Comparison of ENCODE assay signal across 11 cellular contexts in the genomic region with DNA sequence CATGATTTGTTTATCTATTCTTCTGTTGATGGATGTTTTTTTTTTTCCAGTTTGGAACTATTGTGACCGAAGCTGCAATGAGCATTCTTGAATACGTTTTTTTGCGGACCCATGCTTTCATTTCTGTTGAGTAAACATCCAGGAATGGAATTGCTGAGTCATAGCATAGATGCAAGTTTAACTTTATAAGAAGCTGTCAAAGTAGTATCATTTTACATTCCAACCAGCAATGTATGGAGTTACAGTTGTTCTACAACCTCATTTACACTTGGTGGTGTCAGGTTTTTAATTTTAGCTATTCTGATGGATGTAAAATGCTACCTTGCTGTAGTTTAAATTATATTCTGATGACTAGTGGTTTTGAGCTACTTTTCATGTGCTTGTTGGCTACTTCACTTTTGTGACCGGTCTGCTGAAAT. TPM values are rescaled to one million over a fixed set of nuclear protein-coding genes. Genes with fewer than 3 reads are reported as not detected.
DNase-seq lines count a peak whose midpoint lies in the region; ATAC-seq and TF ChIP-seq lines count a peak whose summit lies in the region.
"Had no signal": no experiment of that assay in that cellular context is flagged by ENCODE, and none has a peak within 500 bp of the region (broad histone marks: within the 10 kb centered on the region; RNA-seq: fewer than 3 reads in every experiment).

No MANE protein-coding gene starts in this region.

- H3K9me2 ChIP-seq in GM23248 (ENCODE audit: insufficient read depth) = no peaks in the 10 kb centered on the region

- no peaks in the 10 kb centered on the region for H3K27me3 Mint-ChIP-seq in activated CD4-positive, alpha-beta T cell treated with anti-CD3 and anti-CD28 coated beads, Interleukin-2, amount 10 ng/mL, durations not matched to agents 7 days and 5 days
- peaks cover 1 to 5% of the 10 kb centered on the region in 2 donors for H3K27me3 Mint-ChIP-seq in T-cell

- CTCF ChIA-PET in activated CD4-positive, alpha-beta T cell treated with anti-CD3 and anti-CD28 coated beads, Interleukin-2, amount 10 ng/mL, durations not matched to agents 7 days and 5 days (lab: Charles Lee) = no interaction called here
- CTCF ChIA-PET in T-cell (lab: Charles Lee) = no interaction called here

- H3K36me3 ChIP-seq in GM23248 (ENCODE audit: low read depth) (0 out of 2 replicates have a peak, but pooled peaks cover 3% of the 10 kb centered on the region), esophagus squamous epithelium (peaks cover 0 to 6% (median 0%) of the 10 kb centered on the region in 3 donors)

- no peaks in the 10 kb centered on the region for H3K9me3 ChIP-seq in GM23248 (ENCODE audit: low read depth)
- no peaks in the 10 kb centered on the region for H3K9me3 ChIP-seq in esophagus squamous epithelium

- peak overlapping the region; percentile 77 for H3K27ac ChIP-seq in GM23248
- peak overlapping the region in 1 of 4 donors; percentile 23 for H3K27ac ChIP-seq in esophagus squamous epithelium
- H3K27ac ChIP-seq: SK-N-MC had no signal

- ATAC-seq in HG02938 (IDR thresholded peaks at IDR 0.05; ENCODE audit: unreplicated experiment) (no peak), T-cell (replicated peaks in 1 of 4) (no peak)

- intact Hi-C loops in esophagus squamous epithelium (cut with DNase I) = no loop called here

- H3K27me3 ChIP-seq in GM23248 (replicated peaks; ENCODE audit: insufficient read depth) (no peaks in the 10 kb centered on the region), esophagus squamous epithelium (no peaks in the 10 kb centered on the region)

- peak overlapping the region; percentile 62 for H2AFZ ChIP-seq in GM23248

- WGBS in GM23248 (ENCODE audit: low coverage in 1 of 2, low lambda C conversion rate in 2 of 2, missing lambda C conversion rate in 2 of 2), 2 experiments = 29% methylated on average over 4 of the region's 4 CpGs
- 22 to 24% methylated on average over 4 of the region's 4 CpGs for WGBS in esophagus squamous epithelium, 2 donors

- H3K4me3 ChIP-seq in GM23248 (peak overlapping the region; percentile 60), esophagus squamous epithelium (peak overlapping the region in 3 of 4 donors; percentile 17 to 45 (median 17)), retinal pigment epithelial cell (ENCODE audit: low read length) (no peak overlapping the region)
- H3K4me3 ChIP-seq: SK-N-MC had no signal

- peak; percentile 93 for DNase-seq in GM23248
- DNase-seq in RKO (ENCODE audit: low spot score) = peak; percentile 20
- DNase-seq in esophagus squamous epithelium (lab: John Stamatoyannopoulos, UW) = no peak
- DNase-seq in retinal pigment epithelial cell (ENCODE audit: low read depth) = peak; percentile 9
- no peak for DNase-seq in activated CD4-positive, alpha-beta T cell treated with anti-CD3 and anti-CD28 coated beads, Interleukin-2, amount 10 ng/mL, durations not matched to agents 7 days and 5 days
- no peak for DNase-seq in GOT3 (lab: John Stamatoyannopoulos, UW)
- no peak for DNase-seq in T-cell
- DNase-seq: NCI-H187 had no signal

- H3K79me2 ChIP-seq in GM23248 (ENCODE audit: insufficient read depth) = peaks cover 97% of the 10 kb centered on the region

- in situ Hi-C loops in GM23248 (cut with MboI) = no loop called here

- POLR2A ChIA-PET in activated CD4-positive, alpha-beta T cell treated with anti-CD3 and anti-CD28 coated beads, Interleukin-2, amount 10 ng/mL, durations not matched to agents 7 days and 5 days (lab: Charles Lee) = no interaction called here
- POLR2A ChIA-PET in T-cell (lab: Charles Lee) = no interaction called here

- H4K20me1 ChIP-seq in GM23248 (ENCODE audit: insufficient read depth) = no peaks in the 10 kb centered on the region

- H3K4me2 ChIP-seq in GM23248 (ENCODE audit: unreplicated experiment) = peak overlapping the region; percentile 72

- H3K9ac ChIP-seq in GM23248 = peak overlapping the region; percentile 64

- no peak overlapping the region for H3K4me3 Mint-ChIP-seq in activated CD4-positive, alpha-beta T cell treated with anti-CD3 and anti-CD28 coated beads, Interleukin-2, amount 10 ng/mL, durations not matched to agents 7 days and 5 days
- H3K4me3 Mint-ChIP-seq in T-cell = no peak overlapping the region
- H3K4me3 Mint-ChIP-seq: central memory CD8-positive, alpha-beta T cell had no signal

- H3F3A ChIP-seq in GM23248 (ENCODE audit: insufficient read depth) = peaks cover 24% of the 10 kb centered on the region

- H3K4me1 ChIP-seq in GM23248 (ENCODE audit: insufficient read depth) (peaks cover 17% of the 10 kb centered on the region), esophagus squamous epithelium (peaks cover 0 to 3% (median 0%) of the 10 kb centered on the region in 3 donors)

- no peaks in the 10 kb centered on the region for H3K9me3 Mint-ChIP-seq in activated CD4-positive, alpha-beta T cell treated with anti-CD3 and anti-CD28 coated beads, Interleukin-2, amount 10 ng/mL, durations not matched to agents 7 days and 5 days
- peaks cover 7 to 16% (median 16%) of the 10 kb centered on the region in 3 donors for H3K9me3 Mint-ChIP-seq in T-cell

- TF ChIP-seq CTCF in esophagus squamous epithelium (IDR thresholded peaks at IDR 0.05) (no peak), retinal pigment epithelial cell (conservative IDR thresholded peaks at IDR 0.05; ENCODE audit: low read depth, low read length) (no peak)

- no peaks in the 10 kb centered on the region for H3K4me1 Mint-ChIP-seq in activated CD4-positive, alpha-beta T cell treated with anti-CD3 and anti-CD28 coated beads, Interleukin-2, amount 10 ng/mL, durations not matched to agents 7 days and 5 days
- no peaks in the 10 kb centered on the region for H3K4me1 Mint-ChIP-seq in T-cell
- H3K4me1 Mint-ChIP-seq: central memory CD8-positive, alpha-beta T cell had no signal

- no peaks in the 10 kb centered on the region for H3K36me3 Mint-ChIP-seq in activated CD4-positive, alpha-beta T cell treated with anti-CD3 and anti-CD28 coated beads, Interleukin-2, amount 10 ng/mL, durations not matched to agents 7 days and 5 days (ENCODE audit: low read depth)
- H3K36me3 Mint-ChIP-seq in T-cell = no peaks in the 10 kb centered on the region

- TF ChIP-seq POLR2A in esophagus squamous epithelium (IDR thresholded peaks at IDR 0.05) = no peak

- no peak overlapping the region for H3K27ac Mint-ChIP-seq in activated CD4-positive, alpha-beta T cell treated with anti-CD3 and anti-CD28 coated beads, Interleukin-2, amount 10 ng/mL, durations not matched to agents 7 days and 5 days
- no peak overlapping the region for H3K27ac Mint-ChIP-seq in T-cell

RNA-seq across cellular contexts. Expression of gene NPR3, which starts 49.0 kb away (rescaled TPM):
- total RNA-seq in GM23248 (2014; rRNA removed; shearing (Covaris generic)) = 87.1 and 97.0 TPM in 2 replicates
- 37.6 and 39.2 TPM in 2 replicates for polyA plus RNA-seq in GM23248 (2016; fragmentation: Nextera tagmentation; extraction: Ambion mirVana)
- 10 to 100 TPM in 3 of 4 donors, 1 to 10 TPM in 1; 7.9 to 31.3 (median 13.0) TPM for total RNA-seq in esophagus squamous epithelium
- not detected for total RNA-seq in activated CD4-positive, alpha-beta T cell treated with anti-CD3 and anti-CD28 coated beads, Interleukin-2, amount 10 ng/mL, durations not matched to agents 7 days and 5 days
- under 1 TPM; 0.28 to 0.83 (median 0.54) TPM for total RNA-seq in T-cell

Comparison
In these comparisons a context has a peak if more than half of its experiments do, and no peak if none do; other contexts are left out.
1. DNase-seq: peak in GM23248 (single experiment), RKO (single experiment) and retinal pigment epithelial cell (single experiment); none in esophagus squamous epithelium (single experiment), activated CD4-positive, alpha-beta T cell treated with anti-CD3 and anti-CD28 coated beads, Interleukin-2, amount 10 ng/mL, durations not matched to agents 7 days and 5 days (single experiment), GOT3 (single experiment) and T-cell (0 of 34).
2. RNA of gene NPR3, which starts 49.0 kb away (total RNA-seq): 87.1 to 97.0 TPM in GM23248 and 7.9 to 31.3 TPM in esophagus squamous epithelium; 0.28 to 0.83 TPM in T-cell and not detected in activated CD4-positive, alpha-beta T cell treated with anti-CD3 and anti-CD28 coated beads, Interleukin-2, amount 10 ng/mL, durations not matched to agents 7 days and 5 days; every median in the first group is over 4 times any median in the second.